In the genomic region with DNA sequence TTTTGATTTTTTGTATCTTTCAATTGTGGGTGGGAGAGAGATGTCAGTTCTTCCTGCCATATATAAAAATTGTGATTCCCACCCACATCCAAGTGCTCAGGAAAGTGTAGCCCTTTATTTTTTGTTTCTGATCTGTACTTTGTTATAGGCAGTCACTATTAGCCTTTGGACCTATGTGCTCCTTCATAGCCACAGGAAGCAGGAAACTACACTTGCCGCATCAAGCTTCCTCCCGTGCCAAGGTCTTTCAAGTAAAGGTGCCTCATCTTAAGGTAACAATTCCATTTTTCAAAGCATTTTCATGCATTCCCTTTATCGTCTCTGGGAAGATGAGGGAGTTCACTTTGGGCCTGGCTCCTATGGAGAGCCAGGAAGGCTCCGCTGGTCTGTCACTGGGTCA, we compare ENCODE assay signal across 23 cellular contexts.
A peak's percentile ranks its signal among the peaks of the same experiment; 100 is the strongest.
DNase-seq lines count a peak whose midpoint lies in the region; ATAC-seq, FAIRE-seq and TF ChIP-seq lines count a peak whose summit lies in the region.
"Had no signal": no experiment of that assay in that cellular context is flagged by ENCODE, and none has a peak within 500 bp of the region (broad histone marks: within the 10 kb centered on the region; RNA-seq: fewer than 3 reads in every experiment).

No MANE protein-coding gene starts in this region.

- peak overlapping the region; percentile 65 for H3K27ac Mint-ChIP-seq in neural crest cell (ENCODE audit: unreplicated experiment)
- no peak overlapping the region for H3K27ac Mint-ChIP-seq in stimulated activated effector memory CD8-positive, alpha-beta T cell treated with anti-CD3 and anti-CD28 coated beads, Interleukin-12 subunit alpha, Interleukin-12 subunit beta, amount 100 ng/mL, for 72 hours
- H3K27ac Mint-ChIP-seq: B cell; CD4-positive, alpha-beta T cell; CD8-positive, alpha-beta T cell had no signal

- DNase-seq in mesenchymal stem cell (no peak), neural crest cell (ENCODE audit: low read depth, low spot score) (no peak), HTR-8/SVneo (ENCODE audit: insufficient read length, low spot score) (no peak), AG20443 (ENCODE audit: low spot score) (no peak)
- no peak for DNase-seq in stimulated activated effector memory CD8-positive, alpha-beta T cell treated with anti-CD3 and anti-CD28 coated beads, Interleukin-12 subunit alpha, Interleukin-12 subunit beta, amount 100 ng/mL, for 72 hours (ENCODE audit: low spot score in 2 of 2)
- DNase-seq: 8988T; ACHN; AML-193; Caco-2; Calu3; CD4-positive, alpha-beta T cell; CD8-positive, alpha-beta T cell; DMS79 treated with DMSO at 0.1 percent for 48 hours; GF-D8 had no signal

- H2BK5ac ChIP-seq in mesenchymal stem cell (ENCODE audit: low read depth, low read length, poor library complexity, severe bottlenecking) = peak overlapping the region; percentile 2

- peaks cover 9 to 24% (median 19%) of the 10 kb centered on the region in 10 experiments; a peak in 17 of 20 replicates for H3K4me1 ChIP-seq in BLaER1 treated with 17β-estradiol and CSF1 and Interleukin-3, amounts not matched to agents 10 nM and 100 nM
- peaks cover 16% of the 10 kb centered on the region for H3K4me1 ChIP-seq in mesenchymal stem cell (ENCODE audit: control insufficient read depth, insufficient read depth, low read depth, low read length)
- H3K4me1 ChIP-seq: Caco-2 had no signal

- TF ChIP-seq CTCF in neural crest cell (conservative IDR thresholded peaks at IDR 0.05) = no peak

- H3K36me3 Mint-ChIP-seq in neural crest cell (ENCODE audit: low read depth) = no peaks in the 10 kb centered on the region
- H3K36me3 Mint-ChIP-seq in stimulated activated effector memory CD8-positive, alpha-beta T cell treated with anti-CD3 and anti-CD28 coated beads, Interleukin-12 subunit alpha, Interleukin-12 subunit beta, amount 100 ng/mL, for 72 hours = no peaks in the 10 kb centered on the region
- H3K36me3 Mint-ChIP-seq: CD8-positive, alpha-beta T cell had no signal

- H4K8ac ChIP-seq in mesenchymal stem cell (ENCODE audit: low read length) = no peak overlapping the region

- no peak overlapping the region for H3K27ac ChIP-seq in BLaER1 treated with 17β-estradiol and CSF1 and Interleukin-3, amounts not matched to agents 10 nM and 100 nM
- H3K27ac ChIP-seq in mesenchymal stem cell (ENCODE audit: low read length, poor library complexity, severe bottlenecking) = peak overlapping the region; percentile 96
- H3K27ac ChIP-seq: C4-2B had no signal

- H2BK120ac ChIP-seq in mesenchymal stem cell (ENCODE audit: low read depth, low read length) = no peak overlapping the region

- H3K18ac ChIP-seq in mesenchymal stem cell (ENCODE audit: low read depth in 1 of 2, low read length in 2 of 2) = no peak overlapping the region

- no peak overlapping the region for H3K4me3 Mint-ChIP-seq in neural crest cell
- H3K4me3 Mint-ChIP-seq in stimulated activated effector memory CD8-positive, alpha-beta T cell treated with anti-CD3 and anti-CD28 coated beads, Interleukin-12 subunit alpha, Interleukin-12 subunit beta, amount 100 ng/mL, for 72 hours = no peak overlapping the region
- H3K4me3 Mint-ChIP-seq: B cell; CD4-positive, alpha-beta T cell; CD8-positive, alpha-beta T cell had no signal

- 95% methylated on average over 4 of the region's 4 CpGs for WGBS in mesenchymal stem cell

- H2AK5ac ChIP-seq in mesenchymal stem cell (ENCODE audit: low read length, severe bottlenecking) = peak overlapping the region; percentile 99

- peaks cover 4% of the 10 kb centered on the region for H3K4me1 Mint-ChIP-seq in neural crest cell
- no peaks in the 10 kb centered on the region for H3K4me1 Mint-ChIP-seq in stimulated activated effector memory CD8-positive, alpha-beta T cell treated with anti-CD3 and anti-CD28 coated beads, Interleukin-12 subunit alpha, Interleukin-12 subunit beta, amount 100 ng/mL, for 72 hours
- H3K4me1 Mint-ChIP-seq: B cell had no signal

- no peak for FAIRE-seq in HTR-8/SVneo (lab: Jason Lieb, UNC)
- FAIRE-seq: A204.1, D721Med, G401.6, GM12891, GM19239 had no signal

- H3K4me3 ChIP-seq in BLaER1 treated with 17β-estradiol and CSF1 and Interleukin-3, amounts not matched to agents 10 nM and 100 nM = no peak overlapping the region
- no peak overlapping the region for H3K4me3 ChIP-seq in mesenchymal stem cell (ENCODE audit: insufficient read depth in 1 of 2, low read depth in 1 of 2, low read length in 2 of 2)

- H3K4ac ChIP-seq in mesenchymal stem cell (ENCODE audit: low read depth in 1 of 2, low read length in 2 of 2) = no peak overlapping the region

- H3K36me3 ChIP-seq in BLaER1 treated with 17β-estradiol and CSF1 and Interleukin-3, amounts not matched to agents 10 nM and 100 nM = no peaks in the 10 kb centered on the region
- peaks cover 0 to 18% of the 10 kb centered on the region in 2 experiments for H3K36me3 ChIP-seq in mesenchymal stem cell (ENCODE audit: control insufficient read depth in 1 of 2, insufficient read depth in 2 of 2, low read depth in 1 of 2, low read length in 2 of 2)

- no peak overlapping the region for H2BK15ac ChIP-seq in mesenchymal stem cell (ENCODE audit: low read depth, poor library complexity, severe bottlenecking)

- no peak overlapping the region for H3K23ac ChIP-seq in mesenchymal stem cell (ENCODE audit: low read length in 2 of 2)

- no peak for ATAC-seq in stimulated activated effector memory CD8-positive, alpha-beta T cell treated with anti-CD3 and anti-CD28 coated beads, Interleukin-12 subunit alpha, Interleukin-12 subunit beta, amount 100 ng/mL, for 72 hours
- ATAC-seq in HG02798 (IDR thresholded peaks at IDR 0.05; ENCODE audit: poor library complexity, unreplicated experiment) = no peak
- ATAC-seq: CD8-positive, alpha-beta T cell had no signal

- H3K9me3 ChIP-seq in BLaER1 treated with 17β-estradiol and CSF1 and Interleukin-3, amounts not matched to agents 10 nM and 100 nM (replicated peaks in 1 of 11) = no peaks in the 10 kb centered on the region
- no peaks in the 10 kb centered on the region for H3K9me3 ChIP-seq in mesenchymal stem cell (ENCODE audit: control insufficient read depth, low read length)
- H3K9me3 ChIP-seq: Caco-2 had no signal

- peak overlapping the region in 9 of 11 experiments; percentile 14 to 69 (median 42); a peak in 17 of 22 replicates for H3K4me2 ChIP-seq in BLaER1 treated with 17β-estradiol and CSF1 and Interleukin-3, amounts not matched to agents 10 nM and 100 nM
- H3K4me2 ChIP-seq in mesenchymal stem cell (ENCODE audit: low read length, poor library complexity, severe bottlenecking) = no peak overlapping the region

- no peaks in the 10 kb centered on the region for H3K9me3 Mint-ChIP-seq in neural crest cell
- H3K9me3 Mint-ChIP-seq in stimulated activated effector memory CD8-positive, alpha-beta T cell treated with anti-CD3 and anti-CD28 coated beads, Interleukin-12 subunit alpha, Interleukin-12 subunit beta, amount 100 ng/mL, for 72 hours = no peaks in the 10 kb centered on the region
- H3K9me3 Mint-ChIP-seq: CD4-positive, alpha-beta T cell; CD8-positive, alpha-beta T cell had no signal

- H3K27me3 Mint-ChIP-seq in neural crest cell (ENCODE audit: low read depth) = peaks cover 2% of the 10 kb centered on the region

- no peak overlapping the region for H2AFZ ChIP-seq in mesenchymal stem cell (ENCODE audit: low read depth, low read length)

- H4K20me1 ChIP-seq in BLaER1 treated with 17β-estradiol and CSF1 and Interleukin-3, amounts not matched to agents 10 nM and 100 nM = no peaks in the 10 kb centered on the region

- no peak overlapping the region for H3K14ac ChIP-seq in mesenchymal stem cell (ENCODE audit: low read length in 2 of 2)

- H3K79me1 ChIP-seq in mesenchymal stem cell (replicated peaks; ENCODE audit: low read length, poor library complexity, severe bottlenecking) = peaks cover 19% of the 10 kb centered on the region

- H3K9ac ChIP-seq in BLaER1 treated with 17β-estradiol and CSF1 and Interleukin-3, amounts not matched to agents 10 nM and 100 nM = no peak overlapping the region
- H3K9ac ChIP-seq in mesenchymal stem cell (ENCODE audit: low read length) = no peak overlapping the region

- no peak overlapping the region for H4K91ac ChIP-seq in mesenchymal stem cell (ENCODE audit: low read length)

- no peak overlapping the region for H2BK12ac ChIP-seq in mesenchymal stem cell (ENCODE audit: low read length in 2 of 2)

- no peaks in the 10 kb centered on the region for H3K27me3 ChIP-seq in BLaER1 treated with 17β-estradiol and CSF1 and Interleukin-3, amounts not matched to agents 10 nM and 100 nM
- no peaks in the 10 kb centered on the region for H3K27me3 ChIP-seq in mesenchymal stem cell (ENCODE audit: control insufficient read depth in 1 of 2, insufficient read depth in 1 of 2, low read length in 2 of 2)
